ENCODE assay signal across 9 cellular contexts in genomic region chrX:23844502-23845138, GRCh38.
A peak's percentile ranks its signal among the peaks of the same experiment; 100 is the strongest.
DNase-seq lines count a peak whose midpoint lies in the region; ATAC-seq, FAIRE-seq and TF ChIP-seq lines count a peak whose summit lies in the region.
"Had no signal": no experiment of that assay in that cellular context is flagged by ENCODE, and none has a peak within 500 bp of the region (broad histone marks: within the 10 kb centered on the region; RNA-seq: fewer than 3 reads in every experiment).

No MANE protein-coding gene starts in this region.

- peak overlapping the region; percentile 57 for H3K27ac ChIP-seq in endothelial cell of umbilical vein (ENCODE audit: insufficient read depth, low read depth, low read length)

- BruUV-seq in endothelial cell of umbilical vein (replicated peaks; lab: Mats Ljungman, UMichigan): no TSS peak

- no peaks in the 10 kb centered on the region for H3K9me3 ChIP-seq in endothelial cell of umbilical vein (replicated peaks; ENCODE audit: control insufficient read depth, insufficient read depth, low read length)

- peak; percentile 64 for FAIRE-seq in endothelial cell of umbilical vein (lab: Jason Lieb, UNC)

- H3K9ac ChIP-seq in endothelial cell of umbilical vein (replicated peaks; ENCODE audit: extremely low read depth, insufficient read depth, low read length): peak overlapping the region; percentile 3

- H2AFZ ChIP-seq in endothelial cell of umbilical vein (ENCODE audit: low read depth, low read length): peak overlapping the region; percentile 79

- ATAC-seq in GM18517 (IDR thresholded peaks at IDR 0.05; ENCODE audit: unreplicated experiment): no peak

- intact Hi-C loops in endothelial cell of umbilical vein (cut with micrococcal nuclease): loop anchor here (2.0 to 5.0 kb wide), 2 partner anchors 28 to 37 kb away; no protein-coding TSS in a partner anchor

- no peaks in the 10 kb centered on the region for H3K79me2 ChIP-seq in endothelial cell of umbilical vein (ENCODE audit: control insufficient read depth, insufficient read depth, low read length)

- DNase-seq in AML-193 (lab: John Stamatoyannopoulos, UW) (peak; percentile 16 to 28), NCI-H69 (lab: John Stamatoyannopoulos, UW) (peak; percentile 76), endothelial cell of umbilical vein (ENCODE audit: low read depth, low spot score) (peak; percentile 83), midbrain (lab: John Stamatoyannopoulos, UW) (peak; percentile 12), NCI-H2107 (lab: John Stamatoyannopoulos, UW) (no peak), GM10266 (ENCODE audit: extremely low spot score) (no peak), H7 (no peak)
- DNase-seq: dorsolateral prefrontal cortex had no signal

- H3K36me3 ChIP-seq in endothelial cell of umbilical vein (ENCODE audit: control insufficient read depth in 2 of 2, extremely low read depth in 1 of 2, insufficient read depth in 2 of 2, low read length in 2 of 2) (no peaks in the 10 kb centered on the region), H7 (replicated peaks; ENCODE audit: control insufficient read depth, insufficient read depth, low read length) (peaks cover 1% of the 10 kb centered on the region; the same call in 1 of the 2 replicates)

- TF ChIP-seq CTCF in endothelial cell of umbilical vein (IDR thresholded peaks at IDR 0.05; ENCODE audit: extremely low read depth in 1 of 2, insufficient read depth in 1 of 2, low read depth in 1 of 2, low read length in 2 of 2): no peak
- no peak for TF ChIP-seq CTCF in GM10266 (IDR thresholded peaks at IDR 0.05; ENCODE audit: control insufficient read depth, insufficient read depth, low read depth, missing control alignments)

- dilution Hi-C loops in endothelial cell of umbilical vein (cut with MboI; ENCODE audit: extremely low pct_ligation_motif_present, low sequenced_read_pairs): no loop called here

- H3K4me1 ChIP-seq in endothelial cell of umbilical vein (ENCODE audit: control insufficient read depth, extremely low read depth, insufficient read depth, low read length): peaks cover 12% of the 10 kb centered on the region

- CTCF ChIA-PET in endothelial cell of umbilical vein (lab: Charles Lee): interaction anchor here (1.3 kb wide), 1 partner anchor 57 kb away, joined by 6 read pairs; no protein-coding TSS in a partner anchor

- no peaks in the 10 kb centered on the region for H3K9me1 ChIP-seq in endothelial cell of umbilical vein (replicated peaks; ENCODE audit: control insufficient read depth, extremely low read depth, insufficient read depth, low read length)

- no peaks in the 10 kb centered on the region for H3K27me3 ChIP-seq in endothelial cell of umbilical vein (ENCODE audit: control insufficient read depth in 2 of 2, insufficient read depth in 2 of 2, low read length in 2 of 2)
- no peaks in the 10 kb centered on the region for H3K27me3 ChIP-seq in H7 (ENCODE audit: control insufficient read depth, insufficient read depth, low read length)

- H3K4me2 ChIP-seq in endothelial cell of umbilical vein (ENCODE audit: insufficient read depth, low read length): peak overlapping the region; percentile 74

- H4K20me1 ChIP-seq in endothelial cell of umbilical vein (replicated peaks; ENCODE audit: control insufficient read depth, extremely low read depth, insufficient read depth, low read length): no peaks in the 10 kb centered on the region

- TF ChIP-seq POLR2A in endothelial cell of umbilical vein (IDR thresholded peaks at IDR 0.05; ENCODE audit: low read depth, low read length): no peak

- H3K4me3 ChIP-seq in endothelial cell of umbilical vein (replicated peaks in 1 of 3; ENCODE audit: insufficient read depth in 1 of 3, low read depth in 1 of 3, low read length in 3 of 3): no peak overlapping the region
- no peak overlapping the region for H3K4me3 ChIP-seq in H7 (ENCODE audit: insufficient read depth, low read depth, low read length)
- H3K4me3 ChIP-seq: dorsolateral prefrontal cortex had no signal

- POLR2A ChIA-PET in endothelial cell of umbilical vein (lab: Charles Lee): interaction anchor here (1.1 kb wide), 1 partner anchor 62 kb away, joined by 3 read pairs; the partner anchor contains the start of gene SAT1

TF ChIP-seq in endothelial cell of umbilical vein, 7 proteins besides CTCF, POLR2A, EP300 and RAD21:
- TF ChIP-seq JUN (IDR thresholded peaks at IDR 0.05; ENCODE audit: borderline replicate concordance, insufficient read depth, insufficient read length, low read depth): no peak
- no peak for TF ChIP-seq GATA2 (IDR thresholded peaks at IDR 0.05; ENCODE audit: insufficient read depth, insufficient read length, low read depth, low read length)
- TF ChIP-seq FOS (IDR thresholded peaks at IDR 0.05; ENCODE audit: borderline replicate concordance, insufficient read depth, low read length): no peak
- no peak for TF ChIP-seq MAX (IDR thresholded peaks at IDR 0.05; ENCODE audit: insufficient read depth, insufficient read length)
- TF ChIP-seq POLR2AphosphoS5 (IDR thresholded peaks at IDR 0.05; ENCODE audit: insufficient read depth, low read depth, low read length): no peak
- no peak for TF ChIP-seq EZH2 (IDR thresholded peaks at IDR 0.05; ENCODE audit: borderline replicate concordance, low read depth, low read length, severe bottlenecking)
- no peak for TF ChIP-seq MYC (IDR thresholded peaks at IDR 0.05; ENCODE audit: low read depth, low read length)

Comparison
In these comparisons a context has a peak if more than half of its experiments do, and no peak if none do; other contexts are left out.
1. DNase-seq: peak in AML-193 (2 of 2), NCI-H69 (single experiment), endothelial cell of umbilical vein (single experiment) and midbrain (single experiment); none in NCI-H2107 (single experiment), GM10266 (single experiment) and H7 (single experiment).